ENCODE assay signal across 28 cellular contexts in the genomic region with DNA sequence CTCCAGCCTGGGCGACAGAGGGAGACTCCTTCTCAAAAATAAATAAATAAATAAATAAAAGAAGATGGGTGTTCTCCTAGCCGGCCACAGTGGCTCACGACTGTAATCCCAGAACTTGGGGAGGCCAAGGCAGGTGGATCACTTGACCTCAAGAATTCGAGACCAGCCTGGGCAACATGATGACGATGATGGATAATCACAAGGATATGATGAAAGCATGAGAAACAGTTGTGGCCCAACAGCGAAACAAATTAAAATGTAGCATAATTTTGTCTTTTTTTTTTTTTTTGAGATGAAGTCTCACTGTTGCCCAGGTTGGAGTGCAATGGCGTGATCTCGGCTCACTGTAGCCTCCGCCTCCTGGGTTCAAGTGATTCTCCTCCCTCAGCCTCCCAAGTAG.
"Had no signal": no experiment of that assay in that cellular context is flagged by ENCODE, and none has a peak within 500 bp of the region (broad histone marks: within the 10 kb centered on the region; RNA-seq: fewer than 3 reads in every experiment).

No MANE protein-coding gene starts in this region.

- FAIRE-seq: colon, endometrium, endothelial cell of umbilical vein, frontal cortex had no signal

- H3K9me3 ChIP-seq: colonic mucosa, esophagus muscularis mucosa, esophagus squamous epithelium, gastrocnemius medialis, gastroesophageal sphincter, heart left ventricle, heart right ventricle had no signal

- H3K27ac ChIP-seq: colonic mucosa, coronary artery, dorsolateral prefrontal cortex, epithelial cell of prostate, esophagus muscularis mucosa, esophagus squamous epithelium, foreskin keratinocyte, gastrocnemius medialis, gastroesophageal sphincter, heart left ventricle, heart right ventricle had no signal

- H3K4me3 Mint-ChIP-seq: dendritic cell treated with granulocyte-macrophage colony-stimulating factor and Interleukin-4, amounts not matched to agents 40 ng/mL and 50 ng/mL, for 4 days; effector memory CD8-positive, alpha-beta T cell; endodermal cell had no signal

- H3K4me3 ChIP-seq: colonic mucosa, coronary artery, dorsolateral prefrontal cortex, esophagus muscularis mucosa, esophagus squamous epithelium, gastrocnemius medialis, gastroesophageal sphincter, heart left ventricle, heart right ventricle had no signal

- H3K27me3 Mint-ChIP-seq: dendritic cell treated with granulocyte-macrophage colony-stimulating factor and Interleukin-4, amounts not matched to agents 40 ng/mL and 50 ng/mL, for 4 days; effector memory CD8-positive, alpha-beta T cell had no signal

- H3K4me1 ChIP-seq: colonic mucosa, esophagus muscularis mucosa, gastrocnemius medialis, gastroesophageal sphincter, heart left ventricle had no signal

- H3K27me3 ChIP-seq: colonic mucosa, dorsolateral prefrontal cortex, esophagus muscularis mucosa, esophagus squamous epithelium, foreskin keratinocyte, gastrocnemius medialis, gastroesophageal sphincter, heart left ventricle, heart right ventricle had no signal

- H3K36me3 ChIP-seq: colonic mucosa had no signal

- ATAC-seq: effector memory CD8-positive, alpha-beta T cell; esophagus mucosa; foreskin keratinocyte; gastrocnemius medialis; gastroesophageal sphincter; heart left ventricle; heart right ventricle had no signal

- DNase-seq: colonic mucosa; cortex of kidney; dermis blood vessel endothelial cell; dorsolateral prefrontal cortex; effector CD4-positive, alpha-beta T cell; effector CD8-positive, alpha-beta T cell; effector memory CD4-positive, alpha-beta T cell; effector memory CD8-positive, alpha-beta T cell; endodermal cell; erythroblast; esophagus squamous epithelium; foreskin fibroblast; foreskin keratinocyte; foreskin melanocyte; gastrocnemius medialis; glutamatergic neuron; heart left ventricle; heart right ventricle had no signal

- H3K9me3 Mint-ChIP-seq: dendritic cell treated with granulocyte-macrophage colony-stimulating factor and Interleukin-4, amounts not matched to agents 40 ng/mL and 50 ng/mL, for 4 days; effector memory CD8-positive, alpha-beta T cell; endodermal cell had no signal

- H3K4me1 Mint-ChIP-seq: endodermal cell had no signal

- H3K27ac Mint-ChIP-seq: dendritic cell treated with granulocyte-macrophage colony-stimulating factor and Interleukin-4, amounts not matched to agents 40 ng/mL and 50 ng/mL, for 4 days; endodermal cell had no signal
